26 cellular contexts compared by ENCODE assay signal in the genomic region with DNA sequence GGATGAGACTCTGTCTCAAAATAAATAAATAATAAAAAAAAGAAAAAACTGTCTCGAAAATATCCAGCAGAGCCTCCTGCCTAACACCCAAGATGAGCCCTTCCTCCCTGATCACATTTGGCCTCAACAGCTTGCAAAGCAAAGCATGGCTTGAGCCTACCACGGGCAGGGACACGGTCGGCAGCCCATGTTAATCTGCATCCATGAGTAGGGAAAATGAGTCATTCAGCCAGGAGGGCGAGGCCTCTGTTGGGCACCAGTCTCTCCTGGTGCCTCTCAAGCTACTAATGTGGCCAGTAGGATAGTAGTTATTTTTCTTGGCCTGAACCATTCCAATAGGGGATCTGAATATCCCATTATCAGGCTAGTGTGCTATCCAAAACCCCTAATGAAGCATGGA. TPM values are rescaled to one million over a fixed set of nuclear protein-coding genes. Genes with fewer than 3 reads are reported as not detected.
DNase-seq lines count a peak whose midpoint lies in the region; ATAC-seq and TF ChIP-seq lines count a peak whose summit lies in the region.
"Had no signal": no experiment of that assay in that cellular context is flagged by ENCODE, and none has a peak within 500 bp of the region (broad histone marks: within the 10 kb centered on the region; RNA-seq: fewer than 3 reads in every experiment).

No MANE protein-coding gene starts in this region.

- peak; percentile 22 for DNase-seq in activated CD8-positive, alpha-beta memory T cell treated with anti-CD3 and anti-CD28 coated beads, Interleukin-2, amount 50 U/mL, for 48 hours
- DNase-seq in activated CD8-positive, alpha-beta memory T cell treated with anti-CD3 and anti-CD28 coated beads for 24 hours, result no peak
- peak; percentile 37 for DNase-seq in NCI-H446 treated with DMSO at 0.1 percent for 48 hours (lab: John Stamatoyannopoulos, UW)
- DNase-seq in kidney epithelial cell (ENCODE audit: low read depth), result peak; percentile 37
- DNase-seq in vagina (ENCODE audit: extremely low spot score in 2 of 2), result peak; percentile 42 to 52
- DNase-seq in NK-92 treated with Interleukin-12 subunit alpha and Interleukin-12 subunit beta, amount 100 ng/mL, for 24 hours (lab: John Stamatoyannopoulos, UW), result no peak
- no peak for DNase-seq in Peyer's patch
- DNase-seq: 8988T; activated B cell treated with CpG ODN at 0.5 μM for 24 hours; activated CD4-positive, alpha-beta memory T cell treated with anti-CD3 and anti-CD28 coated beads for 36 hours; activated naive CD4-positive, alpha-beta T cell; activated T-cell treated with anti-CD3 and anti-CD28 coated beads, Interleukin-2, amount 50 U/mL, for 4 hours; AML-193; amniotic stem cell; GOT3; NCI-H1436 treated with DMSO at 0.1 percent for 48 hours; NCI-H524; testis had no signal

- TF ChIP-seq CTCF in kidney epithelial cell (IDR thresholded peaks at IDR 0.05; ENCODE audit: insufficient read depth, low read length, poor library complexity, severe bottlenecking) (no peak), vagina (IDR thresholded peaks at IDR 0.05) (no peak), Peyer's patch (IDR thresholded peaks at IDR 0.05) (no peak)

- intact Hi-C loops in vagina (cut with DNase I), result no loop called here

- no peaks in the 10 kb centered on the region for H3K9me3 ChIP-seq in vagina
- no peaks in the 10 kb centered on the region for H3K9me3 ChIP-seq in Peyer's patch
- H3K9me3 ChIP-seq: prostate gland, testis had no signal

- no peaks in the 10 kb centered on the region for H3K4me1 ChIP-seq in vagina
- no peaks in the 10 kb centered on the region for H3K4me1 ChIP-seq in Peyer's patch
- H3K4me1 ChIP-seq: prostate gland, testis had no signal

- ATAC-seq in HG02642 (IDR thresholded peaks at IDR 0.05; ENCODE audit: poor library complexity, unreplicated experiment), result no peak
- ATAC-seq: activated T-cell treated with anti-CD3 and anti-CD28 coated beads, Interleukin-2, amount 50 U/mL, for 4 hours; stimulated activated memory B cell treated with anti-CD40 and anti-IgM and Interleukin-4, amounts not matched to agents 10 μg/mL and 1 μg/mL and 100 μg/mL, for 72 hours had no signal

- H3K27me3 ChIP-seq in kidney epithelial cell (ENCODE audit: control insufficient read depth, insufficient read depth, low read length) (peaks cover 4% of the 10 kb centered on the region), vagina (no peaks in the 10 kb centered on the region), Peyer's patch (no peaks in the 10 kb centered on the region)
- H3K27me3 ChIP-seq: cardiac muscle cell, hepatocyte, neural progenitor cell, testis had no signal

- H3K27ac ChIP-seq in vagina (no peak overlapping the region), Peyer's patch (no peak overlapping the region)
- H3K27ac ChIP-seq: cardiac muscle cell, hepatocyte, neural progenitor cell, prostate gland, testis had no signal

- H3K4me3 ChIP-seq in kidney epithelial cell (ENCODE audit: low read depth, low read length), result no peak overlapping the region
- no peak overlapping the region for H3K4me3 ChIP-seq in vagina
- H3K4me3 ChIP-seq in Peyer's patch, result no peak overlapping the region
- H3K4me3 ChIP-seq: cardiac muscle cell, hepatocyte, lung, neural progenitor cell, prostate gland, smooth muscle cell, testis had no signal

- TF ChIP-seq POLR2A in vagina (IDR thresholded peaks at IDR 0.05) (no peak), Peyer's patch (IDR thresholded peaks at IDR 0.05) (no peak)

- H3K36me3 ChIP-seq in kidney epithelial cell (ENCODE audit: control insufficient read depth, insufficient read depth, low read length) (no peaks in the 10 kb centered on the region), vagina (no peaks in the 10 kb centered on the region), Peyer's patch (no peaks in the 10 kb centered on the region)
- H3K36me3 ChIP-seq: cardiac muscle cell, neural progenitor cell, prostate gland had no signal

RNA-seq across cellular contexts. Expression of a gene that starts 43.0 kb away (rescaled TPM):
- total RNA-seq in kidney epithelial cell (39.1 and 42.2 TPM in 2 replicates), vagina (20.9 TPM), Peyer's patch (10 to 100 TPM; 14.5 to 31.1 (median 25.6) TPM)

Comparison
In these comparisons a context has a peak if more than half of its experiments do, and no peak if none do; other contexts are left out.
1. DNase-seq: peak in activated CD8-positive, alpha-beta memory T cell treated with anti-CD3 and anti-CD28 coated beads, Interleukin-2, amount 50 U/mL, for 48 hours (single experiment), NCI-H446 treated with DMSO at 0.1 percent for 48 hours (single experiment), kidney epithelial cell (single experiment) and vagina (2 of 2); none in activated CD8-positive, alpha-beta memory T cell treated with anti-CD3 and anti-CD28 coated beads for 24 hours (single experiment), NK-92 treated with Interleukin-12 subunit alpha and Interleukin-12 subunit beta, amount 100 ng/mL, for 24 hours (single experiment) and Peyer's patch (0 of 3).